ENCODE assay signal across 4 cellular contexts in the genomic region with DNA sequence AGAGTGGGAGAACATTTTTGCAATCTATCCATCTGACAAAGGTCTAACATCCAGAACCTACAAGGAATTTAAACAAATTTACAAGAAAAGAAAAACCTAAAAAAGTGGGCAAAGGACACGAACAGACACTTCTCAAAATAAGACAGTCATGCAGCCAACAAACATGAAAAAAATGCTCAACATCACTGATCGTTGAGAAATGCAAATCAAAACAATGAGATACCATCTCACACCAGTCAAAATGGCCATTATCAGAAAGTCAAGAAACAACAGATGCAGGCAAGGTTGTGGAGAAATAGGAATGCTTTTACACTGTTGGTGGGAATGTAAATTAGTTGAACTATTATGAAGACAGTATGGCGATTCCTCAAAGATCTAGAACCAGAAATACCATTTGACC. TPM values are rescaled to one million over a fixed set of nuclear protein-coding genes. Genes with fewer than 3 reads are reported as not detected.
"Had no signal": no experiment of that assay in that cellular context is flagged by ENCODE, and none has a peak within 500 bp of the region (broad histone marks: within the 10 kb centered on the region; RNA-seq: fewer than 3 reads in every experiment).

No MANE protein-coding gene starts in this region.

RNA-seq across cellular contexts. Expression of gene APOE, which starts 44.0 kb away (rescaled TPM):
- polyA plus RNA-seq: immature natural killer cell had no signal

RNA-seq across cellular contexts. Expression of gene BCAM, which starts 52.7 kb away (rescaled TPM):
- total RNA-seq: mononuclear cell, natural killer cell had no signal
- polyA plus RNA-seq: immature natural killer cell had no signal

RNA-seq across cellular contexts. Expression of gene APOC1, which starts 52.8 kb away (rescaled TPM):
- total RNA-seq: mononuclear cell, natural killer cell had no signal
- polyA plus RNA-seq: neural cell had no signal
